30 cellular contexts compared by ENCODE assay signal in genomic region chr15:43111354-43111753, GRCh38.
"Had no signal": no experiment of that assay in that cellular context is flagged by ENCODE, and none has a peak within 500 bp of the region (broad histone marks: within the 10 kb centered on the region; RNA-seq: fewer than 3 reads in every experiment).

No MANE protein-coding gene starts in this region.

- H3K27ac Mint-ChIP-seq: naive thymus-derived CD8-positive, alpha-beta T cell; natural killer cell treated with Interleukin-12 subunit alpha and Interleukin-12 subunit beta and Interleukin-15 and Interleukin-18, amount 100 ng/mL, for 72 hours; nephron progenitor cell; progenitor cell of endocrine pancreas; stimulated activated effector memory CD8-positive, alpha-beta T cell treated with anti-CD3 and anti-CD28 coated beads, Interleukin-12 subunit alpha, Interleukin-12 subunit beta, amount 100 ng/mL, for 72 hours; stimulated activated naive B cell treated with anti-CD40 and anti-IgM and Interleukin-4, amounts not matched to agents 10 μg/mL and 1 μg/mL and 100 μg/mL, for 72 hours; stimulated activated naive CD8-positive, alpha-beta T cell treated with anti-CD3 and anti-CD28 coated beads, Interleukin-15, Interleukin-2, amounts not matched to agents 100 ng/mL and 50 ng/mL, for 24 hours; type B pancreatic cell had no signal

- H3K4me3 ChIP-seq: ovary, psoas muscle, right lobe of liver, sigmoid colon, stomach, thoracic aorta, thyroid gland, tibial nerve, upper lobe of right lung, uterus had no signal

- DNase-seq: naive thymus-derived CD8-positive, alpha-beta T cell; nephron progenitor cell; nucleus accumbens; ovary; posterior cingulate gyrus; psoas muscle; right cardiac atrium; right lobe of liver; sigmoid colon; small intestine; stimulated activated CD4-positive, alpha-beta T cell treated with anti-CD3 and anti-CD28 coated beads, Interleukin-15, amount 100 ng/mL, for 24 hours; stimulated activated CD4-positive, alpha-beta T cell treated with anti-CD3 and anti-CD28 coated beads, Interleukin-2, amount 100 ng/mL, for 24 hours; stimulated activated CD4-positive, alpha-beta T cell treated with anti-CD3 and anti-CD28 coated beads, Interleukin-2, amount 100 ng/mL, for 48 hours; stimulated activated CD4-positive, alpha-beta T cell treated with anti-CD3 and anti-CD28 coated beads, Interleukin-4, amount 100 ng/mL, for 24 hours; stimulated activated naive B cell treated with anti-CD40 and anti-IgM and Interleukin-4, amounts not matched to agents 10 μg/mL and 1 μg/mL and 100 μg/mL, for 72 hours; stimulated activated naive CD4-positive, alpha-beta T cell treated with Interleukin-2 at 50 U/mL for 16 hours; stomach; thyroid gland; upper lobe of right lung; uterus had no signal

- H3K9me3 Mint-ChIP-seq: naive thymus-derived CD8-positive, alpha-beta T cell; natural killer cell treated with Interleukin-12 subunit alpha and Interleukin-12 subunit beta and Interleukin-15 and Interleukin-18, amount 100 ng/mL, for 72 hours; neural crest cell; stimulated activated effector memory CD8-positive, alpha-beta T cell treated with anti-CD3 and anti-CD28 coated beads, Interleukin-12 subunit alpha, Interleukin-12 subunit beta, amount 100 ng/mL, for 72 hours; stimulated activated naive B cell treated with anti-CD40 and anti-IgM and Interleukin-4, amounts not matched to agents 10 μg/mL and 1 μg/mL and 100 μg/mL, for 72 hours; stimulated activated naive CD8-positive, alpha-beta T cell treated with anti-CD3 and anti-CD28 coated beads, Interleukin-15, Interleukin-2, amounts not matched to agents 100 ng/mL and 50 ng/mL, for 24 hours; type B pancreatic cell had no signal

- H3K9me3 ChIP-seq: neutrophil, ovary, psoas muscle, right lobe of liver, sigmoid colon, stomach, thoracic aorta, thyroid gland, tibial nerve, upper lobe of right lung, uterus had no signal

- H3K27me3 ChIP-seq: neutrophil, ovary, right lobe of liver, sigmoid colon, stomach, thyroid gland, tibial nerve, upper lobe of right lung, uterus had no signal

- H2AFZ ChIP-seq: parathyroid adenoma had no signal

- H3K27me3 Mint-ChIP-seq: stimulated activated naive B cell treated with anti-CD40 and anti-IgM and Interleukin-4, amounts not matched to agents 10 μg/mL and 1 μg/mL and 100 μg/mL, for 72 hours had no signal

- H3K4me1 ChIP-seq: parathyroid adenoma, uterus had no signal

- ATAC-seq: naive thymus-derived CD8-positive, alpha-beta T cell; natural killer cell treated with Interleukin-12 subunit alpha and Interleukin-12 subunit beta and Interleukin-15 and Interleukin-18, amount 100 ng/mL, for 72 hours; psoas muscle; right cardiac atrium; right lobe of liver; stimulated activated effector memory CD8-positive, alpha-beta T cell treated with anti-CD3 and anti-CD28 coated beads, Interleukin-12 subunit alpha, Interleukin-12 subunit beta, amount 100 ng/mL, for 72 hours; stimulated activated naive B cell treated with anti-CD40 and anti-IgM and Interleukin-4, amounts not matched to agents 10 μg/mL and 1 μg/mL and 100 μg/mL, for 72 hours; upper lobe of right lung had no signal

- H3K36me3 ChIP-seq: neutrophil, ovary, right lobe of liver, sigmoid colon, stomach, thoracic aorta, thyroid gland, tibial nerve, upper lobe of right lung, uterus had no signal

- H3K36me3 Mint-ChIP-seq: naive thymus-derived CD8-positive, alpha-beta T cell; natural killer cell treated with Interleukin-12 subunit alpha and Interleukin-12 subunit beta and Interleukin-15 and Interleukin-18, amount 100 ng/mL, for 72 hours; stimulated activated naive B cell treated with anti-CD40 and anti-IgM and Interleukin-4, amounts not matched to agents 10 μg/mL and 1 μg/mL and 100 μg/mL, for 72 hours; type B pancreatic cell had no signal

- H3K4me3 Mint-ChIP-seq: naive thymus-derived CD8-positive, alpha-beta T cell; natural killer cell treated with Interleukin-12 subunit alpha and Interleukin-12 subunit beta and Interleukin-15 and Interleukin-18, amount 100 ng/mL, for 72 hours; nephron progenitor cell; neural crest cell; stimulated activated effector memory CD8-positive, alpha-beta T cell treated with anti-CD3 and anti-CD28 coated beads, Interleukin-12 subunit alpha, Interleukin-12 subunit beta, amount 100 ng/mL, for 72 hours; stimulated activated naive B cell treated with anti-CD40 and anti-IgM and Interleukin-4, amounts not matched to agents 10 μg/mL and 1 μg/mL and 100 μg/mL, for 72 hours; stimulated activated naive CD8-positive, alpha-beta T cell treated with anti-CD3 and anti-CD28 coated beads, Interleukin-15, Interleukin-2, amounts not matched to agents 100 ng/mL and 50 ng/mL, for 24 hours; type B pancreatic cell had no signal

- H3K27ac ChIP-seq: neutrophil, ovary, parathyroid adenoma, psoas muscle, right lobe of liver, sigmoid colon, stomach, thoracic aorta, thyroid gland, tibial nerve, upper lobe of right lung, uterus had no signal
